1 cellular context compared by ENCODE assay signal in genomic region chr3:45607790-45608189, GRCh38.
A peak's percentile ranks its signal among the peaks of the same experiment; 100 is the strongest.
TF ChIP-seq lines count a peak whose summit lies in the region.

No MANE protein-coding gene starts in this region.

TF ChIP-seq in HEK293, 187 proteins besides CTCF, POLR2A, EP300 and RAD21 (continued from another document):
- TF ChIP-seq ZNF518A (tag by site-specific recombination; conservative IDR thresholded peaks at IDR 0.05; ENCODE audit: low read depth): no peak
- TF ChIP-seq ZNF157 (tag by site-specific recombination; IDR thresholded peaks at IDR 0.05): no peak
- TF ChIP-seq TRIM28 (IDR thresholded peaks at IDR 0.05; ENCODE audit: borderline replicate concordance, low read length): no peak
- TF ChIP-seq ZNF211 (tag by site-specific recombination; IDR thresholded peaks at IDR 0.05; ENCODE audit: low read depth): no peak
- TF ChIP-seq ZNF416 (tag by site-specific recombination; IDR thresholded peaks at IDR 0.05): no peak
- TF ChIP-seq ZSCAN23 (tag by site-specific recombination; IDR thresholded peaks at IDR 0.05): no peak
- TF ChIP-seq ZNF221 (tag by site-specific recombination; IDR thresholded peaks at IDR 0.05; ENCODE audit: borderline replicate concordance): no peak
- no peak for TF ChIP-seq ZNF133 (tag by site-specific recombination; IDR thresholded peaks at IDR 0.05)
- TF ChIP-seq PRDM6 (tag by site-specific recombination; IDR thresholded peaks at IDR 0.05): no peak
- TF ChIP-seq YY2 (tag by site-specific recombination; IDR thresholded peaks at IDR 0.05): no peak
- no peak for TF ChIP-seq ZNF677 (tag by site-specific recombination; IDR thresholded peaks at IDR 0.05)
- TF ChIP-seq ZNF404 (tag by site-specific recombination; IDR thresholded peaks at IDR 0.05): no peak
- TF ChIP-seq KLF17 (tag by site-specific recombination; IDR thresholded peaks at IDR 0.05): peak; percentile 32; the same call in 1 of the 2 replicates
- TF ChIP-seq ZNF521 (tag by site-specific recombination; IDR thresholded peaks at IDR 0.05): no peak
- no peak for TF ChIP-seq ZBTB48 (tag by site-specific recombination; IDR thresholded peaks at IDR 0.05)
- TF ChIP-seq ZNF16 (tag by site-specific recombination; IDR thresholded peaks at IDR 0.05; ENCODE audit: low read depth): no peak
- TF ChIP-seq SETDB1 (IDR thresholded peaks at IDR 0.05; ENCODE audit: insufficient read length, low read length): no peak
- no peak for TF ChIP-seq OVOL3 (tag by site-specific recombination; IDR thresholded peaks at IDR 0.05)
- no peak for TF ChIP-seq ZNF580 (tag by site-specific recombination; IDR thresholded peaks at IDR 0.05)
- no peak for TF ChIP-seq ZNF174 (tag by site-specific recombination; IDR thresholded peaks at IDR 0.05)
- TF ChIP-seq PRDM10 (tag by site-specific recombination; IDR thresholded peaks at IDR 0.05): peak; percentile 75
- 0 out of 2 replicates have a peak, but pooled peaks have one; percentile 22 for TF ChIP-seq ZNF639 (tag by site-specific recombination; IDR thresholded peaks at IDR 0.05)
- TF ChIP-seq ZNF501 (tag by site-specific recombination; IDR thresholded peaks at IDR 0.05): no peak
- TF ChIP-seq SP2 (tag by site-specific recombination; IDR thresholded peaks at IDR 0.05): peak; percentile 30; the same call in 1 of the 2 replicates
- TF ChIP-seq ZNF555 (tag by site-specific recombination; conservative IDR thresholded peaks at IDR 0.05): no peak
- TF ChIP-seq ZNF2 (tag by site-specific recombination; IDR thresholded peaks at IDR 0.05): no peak
- 0 out of 2 replicates have a peak, but pooled peaks have one; percentile 33 for TF ChIP-seq ZNF341 (tag by site-specific recombination; IDR thresholded peaks at IDR 0.05; ENCODE audit: low read depth)
- no peak for TF ChIP-seq ZNF510 (tag by site-specific recombination; IDR thresholded peaks at IDR 0.05; ENCODE audit: insufficient replicate concordance)
- TF ChIP-seq ZNF600 (tag by site-specific recombination; IDR thresholded peaks at IDR 0.05): peak; percentile 77
- TF ChIP-seq PATZ1 (tag by site-specific recombination; IDR thresholded peaks at IDR 0.05): 0 out of 2 replicates have a peak, but pooled peaks have one; percentile 26
- no peak for TF ChIP-seq ZNF350 (tag by site-specific recombination; IDR thresholded peaks at IDR 0.05)
- no peak for TF ChIP-seq TCF7L2 (IDR thresholded peaks at IDR 0.05; ENCODE audit: borderline replicate concordance, low read depth, low read length)
- no peak for TF ChIP-seq ZSCAN30 (tag by site-specific recombination; IDR thresholded peaks at IDR 0.05)
- 0 out of 2 replicates have a peak, but pooled peaks have one; percentile 26 for TF ChIP-seq ZNF629 (tag by site-specific recombination; IDR thresholded peaks at IDR 0.05)
